In the genomic region with DNA sequence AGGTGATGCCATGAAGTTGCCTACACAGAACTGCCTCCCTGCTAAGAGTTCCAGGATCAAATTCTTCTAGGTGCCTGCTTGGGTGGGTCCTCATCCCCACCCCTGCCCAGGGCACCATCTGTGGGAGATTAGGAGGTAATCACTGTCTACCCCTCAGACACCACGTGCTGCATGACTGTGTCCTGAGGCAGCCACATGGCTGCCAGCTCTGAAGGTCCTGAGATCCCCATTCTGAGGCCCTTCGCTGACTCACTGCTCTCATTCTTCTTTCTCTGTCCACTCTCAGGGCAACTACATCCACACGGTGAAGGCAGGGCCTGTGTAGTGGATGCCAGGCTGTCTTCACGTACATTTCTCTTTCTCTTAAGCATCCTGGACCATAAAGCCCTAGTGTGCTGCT, we compare ENCODE assay signal across 25 cellular contexts.
DNase-seq lines count a peak whose midpoint lies in the region; ATAC-seq, FAIRE-seq and TF ChIP-seq lines count a peak whose summit lies in the region.
"Had no signal": no experiment of that assay in that cellular context is flagged by ENCODE, and none has a peak within 500 bp of the region (broad histone marks: within the 10 kb centered on the region; RNA-seq: fewer than 3 reads in every experiment).

No MANE protein-coding gene starts in this region.

- no peaks in the 10 kb centered on the region for H3K79me1 ChIP-seq in neuronal stem cell (ENCODE audit: low read depth, low read length)

- H3K4me1 Mint-ChIP-seq in natural killer cell: peaks cover 0 to 5% of the 10 kb centered on the region in 2 donors
- H3K4me1 Mint-ChIP-seq: activated CD4-positive, alpha-beta T cell treated with anti-CD3 and anti-CD28 coated beads, Interleukin-2, amount 10 ng/mL, durations not matched to agents 7 days and 5 days had no signal

- H3K27me3 Mint-ChIP-seq in natural killer cell (ENCODE audit: low read depth in 2 of 2): peaks cover 5 to 20% of the 10 kb centered on the region in 2 donors
- H3K27me3 Mint-ChIP-seq: activated CD4-positive, alpha-beta T cell treated with anti-CD3 and anti-CD28 coated beads, Interleukin-2, amount 10 ng/mL, durations not matched to agents 7 days and 5 days; CD4-positive, alpha-beta T cell had no signal

- no peak for TF ChIP-seq POLR2A in K562 (conservative IDR thresholded peaks at IDR 0.05)

- no peak overlapping the region for H3K18ac ChIP-seq in neuronal stem cell (ENCODE audit: low read length)

- BruUV-seq in K562 (replicated peaks; lab: Mats Ljungman, UMichigan): no TSS peak

- no peak for ATAC-seq in K562
- ATAC-seq in natural killer cell: no peak
- no peak for ATAC-seq in left ventricle myocardium superior

- H3K27ac ChIP-seq in K562 (ENCODE audit: extremely low read depth, low read depth, low read length) (no peak overlapping the region), neuronal stem cell (replicated peaks; ENCODE audit: low read length) (no peak overlapping the region)
- H3K27ac ChIP-seq: ascending aorta, testis had no signal

- H3K4me3 ChIP-seq in K562 (no peak overlapping the region), neuronal stem cell (ENCODE audit: low read length in 2 of 2) (no peak overlapping the region)
- H3K4me3 ChIP-seq: ascending aorta, testis had no signal

- no peak overlapping the region for H3K27ac Mint-ChIP-seq in natural killer cell
- H3K27ac Mint-ChIP-seq: activated CD4-positive, alpha-beta T cell treated with anti-CD3 and anti-CD28 coated beads, Interleukin-2, amount 10 ng/mL, durations not matched to agents 7 days and 5 days; activated naive CD4-positive, alpha-beta T cell treated with anti-CD3 and anti-CD28 coated beads for 36 hours; CD4-positive, alpha-beta T cell had no signal

- H3K9ac ChIP-seq in K562 (ENCODE audit: insufficient read depth in 1 of 2, low read depth in 2 of 2, low read length in 2 of 2): no peak overlapping the region
- peak overlapping the region; percentile 50 for H3K9ac ChIP-seq in neuronal stem cell (ENCODE audit: low read depth, low read length, poor library complexity)

- no peak overlapping the region for H2BK12ac ChIP-seq in neuronal stem cell (ENCODE audit: low read length)

- H3K36me3 Mint-ChIP-seq in natural killer cell: no peaks in the 10 kb centered on the region

- H3K4me1 ChIP-seq in K562 (replicated peaks in 1 of 2; ENCODE audit: control insufficient read depth in 2 of 2, insufficient read depth in 2 of 2, low read length in 2 of 2) (peaks cover 0 to 11% of the 10 kb centered on the region in 2 experiments; a peak in 3 of 5 replicates), neuronal stem cell (ENCODE audit: control insufficient read depth in 2 of 2, insufficient read depth in 1 of 2, low read depth in 1 of 2, low read length in 2 of 2) (peaks cover 0 to 3% of the 10 kb centered on the region in 2 donors)

- H3K9me1 ChIP-seq in K562 (ENCODE audit: control insufficient read depth, insufficient read depth, low read length): no peaks in the 10 kb centered on the region

- H3K4ac ChIP-seq in neuronal stem cell (ENCODE audit: low read length): no peak overlapping the region

- TF ChIP-seq CTCF in K562 (IDR thresholded peaks at IDR 0.05 in 2 of 3, conservative IDR thresholded peaks at IDR 0.05 in 1 of 3; ENCODE audit: insufficient read depth in 2 of 3, low read depth in 1 of 3, low read length in 3 of 3) (no peak), natural killer cell (IDR thresholded peaks at IDR 0.05) (no peak)

- no peak for TF ChIP-seq RAD21 in K562 (CRISPR knock-in tag; conservative IDR thresholded peaks at IDR 0.05 in 1 of 2, IDR thresholded peaks at IDR 0.05 in 1 of 2)

- H2AK5ac ChIP-seq in neuronal stem cell (ENCODE audit: low read depth, low read length): peak overlapping the region; percentile 23

- H3K9me3 Mint-ChIP-seq in natural killer cell: no peaks in the 10 kb centered on the region
- H3K9me3 Mint-ChIP-seq: activated CD4-positive, alpha-beta T cell treated with anti-CD3 and anti-CD28 coated beads, Interleukin-2, amount 10 ng/mL, durations not matched to agents 7 days and 5 days; activated naive CD4-positive, alpha-beta T cell treated with anti-CD3 and anti-CD28 coated beads for 36 hours; CD4-positive, alpha-beta T cell had no signal

- no peak overlapping the region for H2BK15ac ChIP-seq in neuronal stem cell (ENCODE audit: low read length)

- H3K4me3 Mint-ChIP-seq in natural killer cell: no peak overlapping the region
- H3K4me3 Mint-ChIP-seq: activated CD4-positive, alpha-beta T cell treated with anti-CD3 and anti-CD28 coated beads, Interleukin-2, amount 10 ng/mL, durations not matched to agents 7 days and 5 days; activated naive CD4-positive, alpha-beta T cell treated with anti-CD3 and anti-CD28 coated beads for 36 hours; CD4-positive, alpha-beta T cell had no signal

- no peak overlapping the region for H4K91ac ChIP-seq in neuronal stem cell (ENCODE audit: low read depth, low read length, poor library complexity)

- no peak overlapping the region for H3K23ac ChIP-seq in neuronal stem cell (ENCODE audit: low read depth, low read length, poor library complexity)

- no peak overlapping the region for H2BK120ac ChIP-seq in neuronal stem cell (ENCODE audit: low read depth, low read length)

- peaks cover 0 to 17% of the 10 kb centered on the region in 2 experiments; a peak in 3 of 5 replicates for H3K27me3 ChIP-seq in K562 (ENCODE audit: control insufficient read depth in 2 of 2, insufficient read depth in 2 of 2, low read length in 2 of 2)
- H3K27me3 ChIP-seq in neuronal stem cell (ENCODE audit: control insufficient read depth in 3 of 3, insufficient read depth in 3 of 3, low read depth in 1 of 3, low read length in 3 of 3): no peaks in the 10 kb centered on the region
- H3K27me3 ChIP-seq: ascending aorta, testis had no signal

- TF ChIP-seq EP300 in K562 (IDR thresholded peaks at IDR 0.05; ENCODE audit: low read length): no peak

- in situ Hi-C loops in K562 (cut with MboI): no loop called here

- POLR2A ChIA-PET in K562 (lab: Yijun Ruan, JAX): no interaction called here

- no peak overlapping the region for H2BK5ac ChIP-seq in neuronal stem cell (ENCODE audit: low read length)

- H4K8ac ChIP-seq in neuronal stem cell (ENCODE audit: low read depth, low read length): no peak overlapping the region

- intact Hi-C loops in K562 (cut with micrococcal nuclease) (loop anchor here (10.0 kb wide), 1 partner anchor 141 kb away; no protein-coding TSS in a partner anchor), natural killer cell (cut with micrococcal nuclease) (no loop called here), left ventricle myocardium superior (cut with micrococcal nuclease) (no loop called here)

- no peaks in the 10 kb centered on the region; the same call in 1 of the 2 replicates for H4K20me1 ChIP-seq in K562 (replicated peaks; ENCODE audit: control insufficient read depth, insufficient read depth, low read length)

- no peak overlapping the region for H3K14ac ChIP-seq in neuronal stem cell (ENCODE audit: low read length)

- DNase-seq in EH (ENCODE audit: low read depth): peak; percentile 86
- DNase-seq in HT1080 (ENCODE audit: low read depth): peak; percentile 37
- no peak for DNase-seq in K562 (ENCODE audit: extremely low read depth in 1 of 4, low spot score in 3 of 4)
- no peak for DNase-seq in neuronal stem cell (ENCODE audit: low spot score)
- DNase-seq in COLO829 (ENCODE audit: low spot score): no peak
- DNase-seq in natural killer cell: no peak
- no peak for DNase-seq in left ventricle myocardium superior
- DNase-seq: activated CD4-positive, alpha-beta T cell treated with anti-CD3 and anti-CD28 coated beads, Interleukin-2, amount 10 ng/mL, durations not matched to agents 7 days and 5 days; activated naive CD4-positive, alpha-beta T cell treated with anti-CD3 and anti-CD28 coated beads for 36 hours; activated T-cell treated with anti-CD3 and anti-CD28 coated beads, Interleukin-2, amount 50 U/mL, for 48 hours; caudate nucleus; CD4-positive, alpha-beta T cell; dermis blood vessel endothelial cell; Karpas-422; NCI-H1930; NCI-H526 treated with DMSO at 0.1 percent for 48 hours; occipital lobe; retina; RPMI8226; stimulated activated CD4-positive, alpha-beta T cell treated with anti-CD3 and anti-CD28 coated beads, Interleukin-4, amount 100 ng/mL, for 24 hours; stimulated activated naive CD4-positive, alpha-beta T cell; testis had no signal

- no peak for FAIRE-seq in K562 (lab: Jason Lieb, UNC)
- FAIRE-seq: endometrium, H54 had no signal

- H2AFZ ChIP-seq in K562 (ENCODE audit: low read depth, low read length) (no peak overlapping the region), neuronal stem cell (ENCODE audit: low read length) (no peak overlapping the region)

- no peaks in the 10 kb centered on the region for H3K79me2 ChIP-seq in K562 (ENCODE audit: control insufficient read depth, insufficient read depth, low read length)

- CTCF ChIA-PET in K562 (lab: Yijun Ruan, JAX; ENCODE audit: low intra/inter-chr PET ratio): no interaction called here

- H3K9me3 ChIP-seq in K562 (replicated peaks; ENCODE audit: control insufficient read depth, insufficient read depth, low read depth, low read length) (no peaks in the 10 kb centered on the region), neuronal stem cell (replicated peaks in 1 of 2; ENCODE audit: control insufficient read depth in 2 of 2, insufficient read depth in 1 of 2, low read depth in 1 of 2, low read length in 2 of 2) (no peaks in the 10 kb centered on the region)
- H3K9me3 ChIP-seq: ascending aorta, testis had no signal

- H3K4me2 ChIP-seq in K562 (ENCODE audit: insufficient read depth, low read length): no peak overlapping the region
- H3K4me2 ChIP-seq in neuronal stem cell (ENCODE audit: insufficient read depth, low read length, poor library complexity, severe bottlenecking): no peak overlapping the region

- H3K36me3 ChIP-seq in K562 (ENCODE audit: control insufficient read depth, insufficient read depth, low read length): no peaks in the 10 kb centered on the region
- no peaks in the 10 kb centered on the region for H3K36me3 ChIP-seq in neuronal stem cell (replicated peaks in 1 of 2; ENCODE audit: control insufficient read depth in 2 of 2, insufficient read depth in 2 of 2, low read length in 2 of 2)
- H3K36me3 ChIP-seq: ascending aorta had no signal

- 8% methylated on average over 4 of the region's 4 CpGs for WGBS in K562 (ENCODE audit: insufficient coverage, low coverage, missing lambda C conversion rate)
- no CpG with 5 or more reads among the region's 4 CpGs for WGBS in neuronal stem cell (ENCODE audit: extremely low coverage in 2 of 2, insufficient read length in 2 of 2, insufficient replicate concordance in 1 of 2), 2 donors

TF ChIP-seq in K562, 482 proteins besides CTCF, POLR2A, EP300 and RAD21:
- TF ChIP-seq, protein P1, sequence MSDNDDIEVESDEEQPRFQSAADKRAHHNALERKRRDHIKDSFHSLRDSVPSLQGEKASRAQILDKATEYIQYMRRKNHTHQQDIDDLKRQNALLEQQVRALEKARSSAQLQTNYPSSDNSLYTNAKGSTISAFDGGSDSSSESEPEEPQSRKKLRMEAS (CRISPR knock-in tag; IDR thresholded peaks at IDR 0.05): 0 out of 2 replicates have a peak, but pooled peaks have one; percentile 25
- no peak for TF ChIP-seq HDAC3 (IDR thresholded peaks at IDR 0.05; ENCODE audit: borderline replicate concordance, partially characterized antibody)

Comparison
In these comparisons a context has a peak if more than half of its experiments do, and no peak if none do; other contexts are left out.
1. DNase-seq: peak in EH (single experiment) and HT1080 (single experiment); none in K562 (0 of 4), neuronal stem cell (single experiment), COLO829 (single experiment), natural killer cell (single experiment) and left ventricle myocardium superior (single experiment).